ENCODE assay signal across 8 cellular contexts in the genomic region with DNA sequence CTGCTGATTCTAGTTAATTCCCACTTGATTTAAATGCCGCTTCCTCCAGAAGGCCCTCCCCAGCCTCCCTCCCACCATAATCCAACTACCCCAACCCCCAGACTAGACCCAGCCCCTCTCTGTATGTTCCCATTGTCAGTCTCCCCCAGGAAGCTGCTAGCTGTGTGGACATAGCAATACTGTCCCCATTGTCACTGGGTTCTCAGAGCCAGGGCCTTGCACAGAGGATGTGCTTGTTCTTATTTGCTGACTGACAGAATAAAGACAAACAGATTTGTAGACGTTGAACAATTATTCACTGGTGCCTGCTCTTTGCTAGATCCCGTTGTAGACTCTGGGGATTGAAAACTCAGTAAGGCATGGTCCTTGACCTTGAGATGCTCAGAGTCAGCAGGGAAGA.
"Had no signal": no experiment of that assay in that cellular context is flagged by ENCODE, and none has a peak within 500 bp of the region (broad histone marks: within the 10 kb centered on the region; RNA-seq: fewer than 3 reads in every experiment).

No MANE protein-coding gene starts in this region.

- H3K4me3 ChIP-seq: tibial artery, vagina had no signal

- H3K27ac ChIP-seq: tibial artery, vagina had no signal

- H3K27me3 ChIP-seq: tibial artery, vagina had no signal

- DNase-seq: activated CD4-positive, alpha-beta T cell treated with anti-CD3 and anti-CD28 coated beads for 48 hours; activated CD8-positive, alpha-beta memory T cell treated with anti-CD3 and anti-CD28 coated beads for 24 hours; activated naive CD4-positive, alpha-beta T cell treated with anti-CD3 and anti-CD28 coated beads for 36 hours; mammary epithelial cell; stimulated activated CD4-positive, alpha-beta T cell treated with anti-CD3 and anti-CD28 coated beads, Interleukin-4, amount 100 ng/mL, for 24 hours; stimulated activated naive CD8-positive, alpha-beta T cell treated with anti-CD3 and anti-CD28 coated beads, Interleukin-15, amount 100 ng/mL, for 72 hours; tibial artery had no signal
